16 cellular contexts compared by ENCODE assay signal in the genomic region with DNA sequence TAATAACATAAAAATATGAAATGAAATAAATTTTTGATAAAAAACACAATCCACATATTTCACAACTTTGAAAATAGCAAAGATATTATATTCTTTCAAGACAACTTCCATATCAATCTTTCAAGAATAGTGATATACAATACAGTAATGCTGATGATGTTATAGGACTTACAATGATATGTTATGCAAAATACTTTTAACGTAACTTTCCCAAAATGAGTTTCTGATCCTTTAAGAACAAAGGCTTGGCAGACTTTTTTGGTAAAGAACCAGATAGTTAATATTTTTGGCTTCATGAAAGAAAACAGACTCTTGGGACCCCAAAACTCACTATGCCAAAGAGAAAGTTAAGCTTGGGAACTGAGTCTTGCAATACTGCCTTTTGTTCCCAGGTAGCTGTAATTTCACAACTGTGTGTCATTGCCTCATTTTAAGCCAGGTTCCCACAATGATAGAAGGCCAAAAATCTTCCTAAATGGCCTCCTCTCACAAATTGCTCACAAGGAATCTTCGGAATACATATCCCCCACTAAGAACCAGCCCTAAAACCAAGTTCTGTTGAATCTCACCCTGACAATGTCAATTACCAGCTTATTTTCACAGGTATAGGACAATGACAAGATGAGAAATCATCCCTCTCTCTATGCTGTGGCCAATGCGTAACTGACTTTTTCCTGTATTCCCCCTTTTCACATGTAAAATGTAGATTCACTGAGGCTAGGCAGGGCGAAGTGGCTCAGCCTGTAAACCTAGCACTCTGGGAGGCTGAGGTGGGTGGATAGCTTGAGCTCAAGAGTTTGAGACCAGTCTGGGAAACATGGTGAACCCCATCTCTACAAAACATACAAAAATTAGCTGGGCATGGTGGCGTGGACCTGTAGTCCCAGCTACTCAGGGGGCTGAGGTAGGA. TPM values are rescaled to one million over a fixed set of nuclear protein-coding genes. Genes with fewer than 3 reads are reported as not detected.
DNase-seq lines count a peak whose midpoint lies in the region; ATAC-seq and TF ChIP-seq lines count a peak whose summit lies in the region.
"Had no signal": no experiment of that assay in that cellular context is flagged by ENCODE, and none has a peak within 500 bp of the region (broad histone marks: within the 10 kb centered on the region; RNA-seq: fewer than 3 reads in every experiment).

No MANE protein-coding gene starts in this region.

- H3K27ac ChIP-seq in right cardiac atrium (ENCODE audit: low read length) (peak overlapping the region; percentile 70), rectal smooth muscle tissue (ENCODE audit: low read depth, low read length) (peak overlapping the region; percentile 64), caudate nucleus (ENCODE audit: low read depth, low read length) (no peak overlapping the region)
- H3K27ac ChIP-seq: SJSA1 had no signal

- H3K4me3 ChIP-seq in right cardiac atrium (ENCODE audit: low read length) (no peak overlapping the region), rectal smooth muscle tissue (ENCODE audit: low read length) (no peak overlapping the region)
- H3K4me3 ChIP-seq: ovary, SJSA1 had no signal

- H3K27me3 Mint-ChIP-seq in WTC11 (ENCODE audit: low read depth) (no peaks in the 10 kb centered on the region), immature natural killer cell (ENCODE audit: low read depth in 3 of 3) (no peaks in the 10 kb centered on the region), Calu3 (ENCODE audit: unreplicated experiment) (no peaks in the 10 kb centered on the region), T-helper 17 cell (no peaks in the 10 kb centered on the region)
- H3K27me3 Mint-ChIP-seq: activated naive CD4-positive, alpha-beta T cell treated with anti-CD3 and anti-CD28 coated beads, Interleukin-2, amount 50 U/mL, for 24 hours; stimulated activated memory B cell treated with anti-CD40 and anti-IgM and Interleukin-4, amounts not matched to agents 10 μg/mL and 1 μg/mL and 100 μg/mL, for 72 hours had no signal

- TF ChIP-seq CTCF in WTC11 (IDR thresholded peaks at IDR 0.05) = no peak
- TF ChIP-seq CTCF in Calu3 (IDR thresholded peaks at IDR 0.05; ENCODE audit: unreplicated experiment) = no peak

- H3K9me3 ChIP-seq in right cardiac atrium (ENCODE audit: control insufficient read depth, low read length) (no peaks in the 10 kb centered on the region), T-helper 17 cell (ENCODE audit: control insufficient read depth, low read length, poor library complexity, severe bottlenecking) (no peaks in the 10 kb centered on the region)
- H3K9me3 ChIP-seq: ovary, SJSA1 had no signal

- BruUV-seq in Calu3 (replicated peaks; lab: Mats Ljungman, UMichigan) = no TSS peak

- DNase-seq in EH (ENCODE audit: low read depth) (peak; percentile 9), WTC11 (ENCODE audit: low spot score) (no peak), right cardiac atrium (no peak), caudate nucleus (lab: John Stamatoyannopoulos, UW) (no peak), immature natural killer cell (no peak), Calu3 (no peak), T-helper 17 cell (no peak)
- DNase-seq: DMS53; NCI-H2081 treated with DMSO at 0.1 percent for 48 hours; NK-92 treated with Interleukin-12 subunit alpha and Interleukin-12 subunit beta, amount 100 ng/mL, for 24 hours; stimulated activated CD4-positive, alpha-beta T cell treated with anti-CD3 and anti-CD28 coated beads, Interleukin-4, amount 100 ng/mL, for 24 hours had no signal

- H3K27ac Mint-ChIP-seq in WTC11 = peak overlapping the region; percentile 69
- H3K27ac Mint-ChIP-seq in immature natural killer cell = peak overlapping the region in 1 of 6 donors; percentile 30
- no peak overlapping the region for H3K27ac Mint-ChIP-seq in Calu3 (ENCODE audit: unreplicated experiment)
- no peak overlapping the region for H3K27ac Mint-ChIP-seq in T-helper 17 cell
- H3K27ac Mint-ChIP-seq: activated naive CD4-positive, alpha-beta T cell treated with anti-CD3 and anti-CD28 coated beads, Interleukin-2, amount 50 U/mL, for 24 hours; stimulated activated memory B cell treated with anti-CD40 and anti-IgM and Interleukin-4, amounts not matched to agents 10 μg/mL and 1 μg/mL and 100 μg/mL, for 72 hours had no signal

- POLR2A ChIA-PET in WTC11 (lab: Charles Lee) = no interaction called here

- H3K9ac ChIP-seq in rectal smooth muscle tissue (ENCODE audit: low read length) = no peak overlapping the region

- peaks cover 5% of the 10 kb centered on the region for H3K4me1 Mint-ChIP-seq in WTC11
- no peaks in the 10 kb centered on the region for H3K4me1 Mint-ChIP-seq in immature natural killer cell
- H3K4me1 Mint-ChIP-seq in Calu3 (ENCODE audit: low read depth, unreplicated experiment) = no peaks in the 10 kb centered on the region
- H3K4me1 Mint-ChIP-seq in T-helper 17 cell = peaks cover 6% of the 10 kb centered on the region
- H3K4me1 Mint-ChIP-seq: activated naive CD4-positive, alpha-beta T cell treated with anti-CD3 and anti-CD28 coated beads, Interleukin-2, amount 50 U/mL, for 24 hours; stimulated activated memory B cell treated with anti-CD40 and anti-IgM and Interleukin-4, amounts not matched to agents 10 μg/mL and 1 μg/mL and 100 μg/mL, for 72 hours had no signal

- ATAC-seq in WTC11 = peak; percentile 57
- ATAC-seq in right cardiac atrium = no peak
- no peak for ATAC-seq in T-helper 17 cell
- ATAC-seq: stimulated activated memory B cell treated with anti-CD40 and anti-IgM and Interleukin-4, amounts not matched to agents 10 μg/mL and 1 μg/mL and 100 μg/mL, for 72 hours had no signal

- H3K4me3 Mint-ChIP-seq in WTC11 (no peak overlapping the region), immature natural killer cell (no peak overlapping the region), Calu3 (ENCODE audit: low read depth, unreplicated experiment) (no peak overlapping the region), T-helper 17 cell (no peak overlapping the region)
- H3K4me3 Mint-ChIP-seq: activated naive CD4-positive, alpha-beta T cell treated with anti-CD3 and anti-CD28 coated beads, Interleukin-2, amount 50 U/mL, for 24 hours; stimulated activated memory B cell treated with anti-CD40 and anti-IgM and Interleukin-4, amounts not matched to agents 10 μg/mL and 1 μg/mL and 100 μg/mL, for 72 hours had no signal

- intact Hi-C loops in right cardiac atrium (cut with DNase I) (no loop called here), Calu3 (cut with micrococcal nuclease; ENCODE audit: unreplicated experiment) (no loop called here)

- H3K36me3 Mint-ChIP-seq in WTC11 (peaks cover 20% of the 10 kb centered on the region), immature natural killer cell (peaks cover 19 to 59% (median 21%) of the 10 kb centered on the region in 3 donors), Calu3 (ENCODE audit: insufficient read depth, unreplicated experiment) (peaks cover 7% of the 10 kb centered on the region), T-helper 17 cell (ENCODE audit: low read depth) (peaks cover 10% of the 10 kb centered on the region)

- H3K4me1 ChIP-seq in right cardiac atrium (ENCODE audit: control insufficient read depth, insufficient read depth, low read length) = peaks cover 5% of the 10 kb centered on the region
- H3K4me1 ChIP-seq in rectal smooth muscle tissue (ENCODE audit: control insufficient read depth, insufficient read depth, low read length) = peaks cover 8% of the 10 kb centered on the region
- H3K4me1 ChIP-seq: SJSA1 had no signal

- CTCF ChIA-PET in WTC11 (lab: Charles Lee) (no interaction called here), Calu3 (lab: Charles Lee) (interaction anchor here (0.6 kb wide), 2 partner anchors 46 to 1812 kb away, joined by 3 to 4 read pairs; no protein-coding TSS in a partner anchor)

- peaks cover 7% of the 10 kb centered on the region for H3K36me3 ChIP-seq in rectal smooth muscle tissue (ENCODE audit: control insufficient read depth, insufficient read depth, low read length)
- H3K36me3 ChIP-seq: ovary had no signal

- H3K9me3 Mint-ChIP-seq in WTC11 (peaks cover 4% of the 10 kb centered on the region; the same call in 1 of the 2 replicates), immature natural killer cell (no peaks in the 10 kb centered on the region), Calu3 (ENCODE audit: low read depth, unreplicated experiment) (no peaks in the 10 kb centered on the region)
- H3K9me3 Mint-ChIP-seq: activated naive CD4-positive, alpha-beta T cell treated with anti-CD3 and anti-CD28 coated beads, Interleukin-2, amount 50 U/mL, for 24 hours; stimulated activated memory B cell treated with anti-CD40 and anti-IgM and Interleukin-4, amounts not matched to agents 10 μg/mL and 1 μg/mL and 100 μg/mL, for 72 hours had no signal

- WGBS in right cardiac atrium = 77% methylated on average over 5 of the region's 5 CpGs

- H3K27me3 ChIP-seq in right cardiac atrium (ENCODE audit: control insufficient read depth, insufficient read depth) (no peaks in the 10 kb centered on the region), rectal smooth muscle tissue (ENCODE audit: control insufficient read depth, insufficient read depth, low read length) (no peaks in the 10 kb centered on the region)
- H3K27me3 ChIP-seq: ovary, SJSA1 had no signal

TF ChIP-seq in WTC11, 78 proteins besides CTCF, POLR2A, EP300 and RAD21:
- TF ChIP-seq SOX15 (CRISPR knock-in tag; IDR thresholded peaks at IDR 0.05) (no peak), HMGA2 (CRISPR knock-in tag; IDR thresholded peaks at IDR 0.05) (no peak), NR3C1 (CRISPR knock-in tag; conservative IDR thresholded peaks at IDR 0.05; ENCODE audit: low read depth) (no peak), ZBTB21 (CRISPR knock-in tag; IDR thresholded peaks at IDR 0.05; ENCODE audit: borderline replicate concordance) (no peak), NFATC4 (CRISPR knock-in tag; IDR thresholded peaks at IDR 0.05) (no peak)

RNA-seq across cellular contexts. Expression of a gene that starts 54.8 kb away (rescaled TPM):
- total RNA-seq in WTC11 (2021) (31.1 to 34.7 TPM (median 31.3 TPM) in 3 replicates), right cardiac atrium (10 to 100 TPM; 30.9 to 41.1 (median 35.0) TPM), Calu3 (2022) (25.9 and 29.3 TPM in 2 replicates), T-helper 17 cell (10 to 100 TPM; 29.2 to 36.0 TPM)
- polyA plus RNA-seq in right cardiac atrium (7.7 TPM), immature natural killer cell (10 to 100 TPM in 2 of 3 donors, 1 to 10 TPM in 1; 9.1 to 20.6 (median 11.0) TPM)
